In genomic region chr3:47630810-47631209, GRCh38 we compare ENCODE assay signal across 29 cellular contexts. TPM values are rescaled to one million over a fixed set of nuclear protein-coding genes. Genes with fewer than 3 reads are reported as not detected.
DNase-seq lines count a peak whose midpoint lies in the region; ATAC-seq, FAIRE-seq and TF ChIP-seq lines count a peak whose summit lies in the region.
"Had no signal": no experiment of that assay in that cellular context is flagged by ENCODE, and none has a peak within 500 bp of the region (broad histone marks: within the 10 kb centered on the region; RNA-seq: fewer than 3 reads in every experiment).

No MANE protein-coding gene starts in this region.

- H3K36me3 ChIP-seq in HEK293 (ENCODE audit: control insufficient read depth in 2 of 2, insufficient read depth in 1 of 2, low read length in 2 of 2): peaks cover 4 to 90% of the 10 kb centered on the region in 2 experiments; a peak in 2 of 3 replicates
- H3K36me3 ChIP-seq in astrocyte (ENCODE audit: insufficient read depth, low read length): peaks cover 50% of the 10 kb centered on the region
- no peaks in the 10 kb centered on the region for H3K36me3 ChIP-seq in prostate gland

- H3K4me1 ChIP-seq in HEK293 (ENCODE audit: control insufficient read depth, insufficient read depth, low read length): no peaks in the 10 kb centered on the region
- H3K4me1 ChIP-seq in astrocyte (ENCODE audit: insufficient read depth, low read length): no peaks in the 10 kb centered on the region
- no peaks in the 10 kb centered on the region for H3K4me1 ChIP-seq in prostate gland (replicated peaks)

- CTCF ChIA-PET in HEK293 (lab: Yijun Ruan, JAX): no interaction called here

- H3K4me1 Mint-ChIP-seq in activated naive CD4-positive, alpha-beta T cell treated with anti-CD3 and anti-CD28 coated beads, Interleukin-2, amount 50 U/mL, for 24 hours: no peaks in the 10 kb centered on the region
- peaks cover 17% of the 10 kb centered on the region for H3K4me1 Mint-ChIP-seq in astrocyte (ENCODE audit: low read depth, unreplicated experiment)
- H3K4me1 Mint-ChIP-seq in stimulated activated effector memory CD8-positive, alpha-beta T cell treated with anti-CD3 and anti-CD28 coated beads, Interleukin-12 subunit alpha, Interleukin-12 subunit beta, amount 100 ng/mL, for 72 hours: no peaks in the 10 kb centered on the region
- H3K4me1 Mint-ChIP-seq: GM23338, H9 had no signal

- no peaks in the 10 kb centered on the region for H3K9me3 Mint-ChIP-seq in activated naive CD4-positive, alpha-beta T cell treated with anti-CD3 and anti-CD28 coated beads, Interleukin-2, amount 50 U/mL, for 24 hours
- H3K9me3 Mint-ChIP-seq in activated naive CD4-positive, alpha-beta T cell treated with anti-CD3 and anti-CD28 coated beads, Interleukin-2, amount 50 U/mL, for 72 hours: no peaks in the 10 kb centered on the region
- no peaks in the 10 kb centered on the region for H3K9me3 Mint-ChIP-seq in astrocyte (ENCODE audit: unreplicated experiment)
- no peaks in the 10 kb centered on the region for H3K9me3 Mint-ChIP-seq in stimulated activated effector memory CD8-positive, alpha-beta T cell treated with anti-CD3 and anti-CD28 coated beads, Interleukin-12 subunit alpha, Interleukin-12 subunit beta, amount 100 ng/mL, for 72 hours
- H3K9me3 Mint-ChIP-seq: CD4-positive, alpha-beta memory T cell; GM23338; H9; HFFc6 had no signal

- no peak overlapping the region for H3K27ac ChIP-seq in HEK293 (ENCODE audit: extremely low read depth, low read depth, low read length)
- no peak overlapping the region for H3K27ac ChIP-seq in astrocyte (ENCODE audit: low read depth, low read length)
- no peak overlapping the region for H3K27ac ChIP-seq in prostate gland
- H3K27ac ChIP-seq: RWPE1 had no signal

- H2AFZ ChIP-seq in astrocyte (ENCODE audit: low read depth, low read length): no peak overlapping the region
- H2AFZ ChIP-seq: GM23338 had no signal

- POLR2A ChIA-PET in HEK293 (lab: Yijun Ruan, JAX): no interaction called here

- no peak overlapping the region for H3K4me3 Mint-ChIP-seq in activated naive CD4-positive, alpha-beta T cell treated with anti-CD3 and anti-CD28 coated beads, Interleukin-2, amount 50 U/mL, for 24 hours
- H3K4me3 Mint-ChIP-seq in astrocyte (ENCODE audit: unreplicated experiment): peak overlapping the region; percentile 58
- no peak overlapping the region for H3K4me3 Mint-ChIP-seq in stimulated activated effector memory CD8-positive, alpha-beta T cell treated with anti-CD3 and anti-CD28 coated beads, Interleukin-12 subunit alpha, Interleukin-12 subunit beta, amount 100 ng/mL, for 72 hours
- H3K4me3 Mint-ChIP-seq: GM23338, H9, HFFc6 had no signal

- peak overlapping the region; percentile 8 for H3K27ac Mint-ChIP-seq in activated naive CD4-positive, alpha-beta T cell treated with anti-CD3 and anti-CD28 coated beads, Interleukin-2, amount 50 U/mL, for 24 hours
- peak overlapping the region in 1 of 2 donors; percentile 34 for H3K27ac Mint-ChIP-seq in activated naive CD4-positive, alpha-beta T cell treated with anti-CD3 and anti-CD28 coated beads, Interleukin-2, amount 50 U/mL, for 72 hours
- H3K27ac Mint-ChIP-seq in astrocyte (ENCODE audit: unreplicated experiment): no peak overlapping the region
- H3K27ac Mint-ChIP-seq in stimulated activated effector memory CD8-positive, alpha-beta T cell treated with anti-CD3 and anti-CD28 coated beads, Interleukin-12 subunit alpha, Interleukin-12 subunit beta, amount 100 ng/mL, for 72 hours: peak overlapping the region; percentile 27
- H3K27ac Mint-ChIP-seq: GM23338, HFFc6 had no signal

- H3K36me3 Mint-ChIP-seq in activated naive CD4-positive, alpha-beta T cell treated with anti-CD3 and anti-CD28 coated beads, Interleukin-2, amount 50 U/mL, for 24 hours: peaks cover 15% of the 10 kb centered on the region
- peaks cover 4 to 11% of the 10 kb centered on the region in 2 donors for H3K36me3 Mint-ChIP-seq in activated naive CD4-positive, alpha-beta T cell treated with anti-CD3 and anti-CD28 coated beads, Interleukin-2, amount 50 U/mL, for 72 hours
- H3K36me3 Mint-ChIP-seq in astrocyte (ENCODE audit: low read depth, unreplicated experiment): peaks cover 25% of the 10 kb centered on the region
- H3K36me3 Mint-ChIP-seq in stimulated activated effector memory CD8-positive, alpha-beta T cell treated with anti-CD3 and anti-CD28 coated beads, Interleukin-12 subunit alpha, Interleukin-12 subunit beta, amount 100 ng/mL, for 72 hours: peaks cover 100% of the 10 kb centered on the region

- H3K27me3 Mint-ChIP-seq in activated naive CD4-positive, alpha-beta T cell treated with anti-CD3 and anti-CD28 coated beads, Interleukin-2, amount 50 U/mL, for 24 hours: no peaks in the 10 kb centered on the region
- H3K27me3 Mint-ChIP-seq in astrocyte (ENCODE audit: low read depth, unreplicated experiment): no peaks in the 10 kb centered on the region
- H3K27me3 Mint-ChIP-seq: CD4-positive, alpha-beta memory T cell had no signal

- no peak overlapping the region for H3K9ac ChIP-seq in astrocyte (ENCODE audit: low read length)
- H3K9ac ChIP-seq: BLaER1 treated with 17β-estradiol and CSF1 and Interleukin-3, amounts not matched to agents 10 nM and 100 nM had no signal

- TF ChIP-seq POLR2A in prostate gland (IDR thresholded peaks at IDR 0.05): no peak

- no peak for FAIRE-seq in astrocyte (lab: Jason Lieb, UNC)
- FAIRE-seq: A204.1 had no signal

- H3K27me3 ChIP-seq in astrocyte (ENCODE audit: insufficient read depth, low read length) (no peaks in the 10 kb centered on the region), prostate gland (replicated peaks; ENCODE audit: insufficient read depth) (no peaks in the 10 kb centered on the region)
- H3K27me3 ChIP-seq: BLaER1 treated with 17β-estradiol and CSF1 and Interleukin-3, amounts not matched to agents 10 nM and 100 nM had no signal

- no peak overlapping the region for H3K4me2 ChIP-seq in astrocyte (ENCODE audit: low read length)
- H3K4me2 ChIP-seq: BLaER1 treated with 17β-estradiol and CSF1 and Interleukin-3, amounts not matched to agents 10 nM and 100 nM; GM23338 had no signal

- H4K20me1 ChIP-seq in astrocyte (ENCODE audit: insufficient read depth, low read length): peaks cover 11% of the 10 kb centered on the region

- H3K9me3 ChIP-seq in HEK293 (ENCODE audit: control insufficient read depth, insufficient read depth, low read depth, low read length) (no peaks in the 10 kb centered on the region), astrocyte (ENCODE audit: insufficient read depth, low read depth, low read length) (no peaks in the 10 kb centered on the region), prostate gland (no peaks in the 10 kb centered on the region)
- H3K9me3 ChIP-seq: BLaER1 treated with 17β-estradiol and CSF1 and Interleukin-3, amounts not matched to agents 10 nM and 100 nM had no signal

- no peak overlapping the region for H3K4me3 ChIP-seq in HEK293 (ENCODE audit: low read depth, low read length)
- no peak overlapping the region for H3K4me3 ChIP-seq in astrocyte (ENCODE audit: insufficient read depth, low read depth, low read length)
- no peak overlapping the region for H3K4me3 ChIP-seq in prostate gland
- H3K4me3 ChIP-seq: BLaER1 treated with 17β-estradiol and CSF1 and Interleukin-3, amounts not matched to agents 10 nM and 100 nM; GM23338 had no signal

- no peak for TF ChIP-seq CTCF in HEK293 (tag by site-specific recombination; IDR thresholded peaks at IDR 0.05)
- no peak for TF ChIP-seq CTCF in astrocyte (IDR thresholded peaks at IDR 0.05; ENCODE audit: insufficient read depth, low read depth, low read length)
- TF ChIP-seq CTCF in prostate gland (IDR thresholded peaks at IDR 0.05): no peak

- DNase-seq in activated naive CD4-positive, alpha-beta T cell treated with anti-CD3 and anti-CD28 coated beads, Interleukin-2, amount 50 U/mL, for 72 hours (ENCODE audit: low spot score in 2 of 2): no peak
- DNase-seq in astrocyte (ENCODE audit: low read depth): no peak
- DNase-seq in stimulated activated effector memory CD8-positive, alpha-beta T cell treated with anti-CD3 and anti-CD28 coated beads, Interleukin-12 subunit alpha, Interleukin-12 subunit beta, amount 100 ng/mL, for 72 hours (ENCODE audit: low spot score in 2 of 2): no peak
- DNase-seq in prostate gland (ENCODE audit: low spot score): no peak
- no peak for DNase-seq in OCI-M2 (lab: John Stamatoyannopoulos, UW; ENCODE audit: unreplicated experiment)
- DNase-seq: AML-193; CD4-positive, alpha-beta memory T cell; COR-L47; DMS53; H9; HFFc6; KBM-7; MV-4-11; NCI-H1105; NCI-H1436 treated with DMSO at 0.1 percent for 48 hours; NCI-H187 treated with DMSO at 0.1 percent for 48 hours; NCI-H2107; NCI-H446 treated with DMSO at 0.1 percent for 48 hours; NCI-H526; NCI-H82; NK-92 treated with Interleukin-12 subunit alpha and Interleukin-12 subunit beta, amount 100 ng/mL, for 24 hours; SHP77 had no signal

- peaks cover 5% of the 10 kb centered on the region for H3K79me2 ChIP-seq in astrocyte (ENCODE audit: insufficient read depth, low read length)

- WGBS in prostate gland: 100% methylated on average over 1 of the region's 1 CpG

- intact Hi-C loops in prostate gland (cut with DNase I): no loop called here

- ATAC-seq in activated naive CD4-positive, alpha-beta T cell treated with anti-CD3 and anti-CD28 coated beads, Interleukin-2, amount 50 U/mL, for 72 hours: no peak
- ATAC-seq in stimulated activated effector memory CD8-positive, alpha-beta T cell treated with anti-CD3 and anti-CD28 coated beads, Interleukin-12 subunit alpha, Interleukin-12 subunit beta, amount 100 ng/mL, for 72 hours: no peak
- ATAC-seq: GM23338, Panc1 had no signal

TF ChIP-seq in HEK293, 187 proteins besides CTCF, POLR2A, EP300 and RAD21:
- TF ChIP-seq ZNF121 (tag by site-specific recombination; IDR thresholded peaks at IDR 0.05): peak; percentile 71; the same call in 1 of the 2 replicates
- TF ChIP-seq GLIS1 (tag by site-specific recombination; IDR thresholded peaks at IDR 0.05): no peak
- peak; percentile 32; the same call in 1 of the 2 replicates for TF ChIP-seq ZNF366 (tag by site-specific recombination; conservative IDR thresholded peaks at IDR 0.05)

RNA-seq across cellular contexts. Expression of gene CSPG5, which starts 52.1 kb away (rescaled TPM):
- 1 to 10 TPM in 1 of 2 donors, under 1 TPM in 1; 0.16 to 1.2 TPM for total RNA-seq in activated naive CD4-positive, alpha-beta T cell treated with anti-CD3 and anti-CD28 coated beads, Interleukin-2, amount 50 U/mL, for 72 hours
- total RNA-seq in astrocyte (1.2 and 2.2 TPM in 2 replicates), prostate gland (1 to 10 TPM in 1 of 2 donors, under 1 TPM in 1; 0.14 to 1.2 TPM)
